ENCODE assay signal across 8 cellular contexts in genomic region chr5:179558261-179558799, GRCh38. TPM values are rescaled to one million over a fixed set of nuclear protein-coding genes. Genes with fewer than 3 reads are reported as not detected.
DNase-seq lines count a peak whose midpoint lies in the region; TF ChIP-seq lines count a peak whose summit lies in the region.
"Not testable (repeated sequence)": the region's sequence is repeated elsewhere in the genome, so short reads cannot be mapped to it uniquely, and the experiment has no call there.

No MANE protein-coding gene starts in this region.

- peaks cover 38% of the 10 kb centered on the region for H3K36me3 Mint-ChIP-seq in activated CD4-positive, alpha-beta T cell treated with anti-CD3 and anti-CD28 coated beads, Interleukin-2, amount 10 ng/mL, durations not matched to agents 24 days and 14 days (ENCODE audit: low read depth)

- not testable (repeated sequence) for H3K4me3 ChIP-seq in colonic mucosa; mucosa of stomach (ENCODE audit: low read length)
- H3K4me3 ChIP-seq in left ventricle myocardium inferior, result peak overlapping the region; percentile 72
- peak overlapping the region in 1 of 4 donors; percentile 51 for H3K4me3 ChIP-seq in transverse colon

- H3K27ac ChIP-seq in colonic mucosa (peak overlapping the region; percentile 86), left ventricle myocardium inferior (replicated peaks) (peak overlapping the region; percentile 91), transverse colon (peak overlapping the region; percentile 83 to 89 (median 88))

- not testable (repeated sequence) for TF ChIP-seq POLR2A in transverse colon (IDR thresholded peaks at IDR 0.05)

- H3K36me3 ChIP-seq in ES-I3 (ENCODE audit: insufficient read depth, low read length) (peaks cover 12% of the 10 kb centered on the region), left ventricle myocardium inferior (peaks cover 22% of the 10 kb centered on the region), transverse colon (peaks cover 0 to 15% (median 5%) of the 10 kb centered on the region in 4 donors)
- not testable (repeated sequence) for H3K36me3 ChIP-seq in colonic mucosa; mucosa of stomach (ENCODE audit: control insufficient read depth, insufficient read depth, low read length)

- peaks cover 22% of the 10 kb centered on the region for H3K4me1 Mint-ChIP-seq in activated CD4-positive, alpha-beta T cell treated with anti-CD3 and anti-CD28 coated beads, Interleukin-2, amount 10 ng/mL, durations not matched to agents 24 days and 14 days

- not testable (repeated sequence) for TF ChIP-seq CTCF in colonic mucosa (IDR thresholded peaks at IDR 0.05); left ventricle myocardium inferior (IDR thresholded peaks at IDR 0.05; ENCODE audit: borderline replicate concordance); transverse colon (IDR thresholded peaks at IDR 0.05)

- H3K27ac Mint-ChIP-seq in activated CD4-positive, alpha-beta T cell treated with anti-CD3 and anti-CD28 coated beads, Interleukin-2, amount 10 ng/mL, durations not matched to agents 24 days and 14 days, result peak overlapping the region; percentile 58

- H3K4me3 Mint-ChIP-seq in activated CD4-positive, alpha-beta T cell treated with anti-CD3 and anti-CD28 coated beads, Interleukin-2, amount 10 ng/mL, durations not matched to agents 24 days and 14 days, result peak overlapping the region; percentile 92

- not testable (repeated sequence) for H3K4me1 ChIP-seq in ES-I3 (ENCODE audit: insufficient read depth, low read length); colonic mucosa
- peaks cover 29% of the 10 kb centered on the region for H3K4me1 ChIP-seq in left ventricle myocardium inferior
- peaks cover 11% of the 10 kb centered on the region for H3K4me1 ChIP-seq in mucosa of stomach (ENCODE audit: control insufficient read depth, insufficient read depth, low read length)
- H3K4me1 ChIP-seq in transverse colon, result peaks cover 4 to 29% (median 18%) of the 10 kb centered on the region in 4 donors

- WGBS in transverse colon (ENCODE audit: low coverage in 1 of 2), 2 donors, result 77 to 83% methylated on average over 14 to 15 of the region's 15 CpGs

- intact Hi-C loops in activated CD4-positive, alpha-beta T cell treated with anti-CD3 and anti-CD28 coated beads, Interleukin-2, amount 10 ng/mL, durations not matched to agents 24 days and 14 days (cut with micrococcal nuclease), result loop anchor here (10.0 kb wide), 1 partner anchor 1324 kb away; the partner anchor contains the start of gene PHYKPL
- intact Hi-C loops in colonic mucosa (cut with DNase I); left ventricle myocardium inferior (cut with micrococcal nuclease); transverse colon (cut with DNase I; ENCODE audit: low total_unique reads): not testable (repeated sequence)

- peak; percentile 6 for DNase-seq in NCI-H82 (lab: John Stamatoyannopoulos, UW)
- not testable (repeated sequence) for DNase-seq in activated CD4-positive, alpha-beta T cell treated with anti-CD3 and anti-CD28 coated beads, Interleukin-2, amount 10 ng/mL, durations not matched to agents 24 days and 14 days; colonic mucosa; left ventricle myocardium inferior; transverse colon
- DNase-seq in retina, result peak; percentile 6

- H3K9ac ChIP-seq in ES-I3 (ENCODE audit: low read depth, low read length) (peak overlapping the region; percentile 73), mucosa of stomach (ENCODE audit: low read length) (peak overlapping the region; percentile 86)
- H3K9ac ChIP-seq in colonic mucosa (ENCODE audit: low read depth in 2 of 2, low read length in 2 of 2), result not testable (repeated sequence)

- H3K27me3 Mint-ChIP-seq in activated CD4-positive, alpha-beta T cell treated with anti-CD3 and anti-CD28 coated beads, Interleukin-2, amount 10 ng/mL, durations not matched to agents 24 days and 14 days, result not testable (repeated sequence)

- in situ Hi-C loops in transverse colon (cut with MboI; ENCODE audit: low pct_ligation_motif_present in 1 of 4, low pct_unique_long_range_greater_than_20kb in 1 of 4, low sequenced_read_pairs in 3 of 4), result not testable (repeated sequence)

- H3K27me3 ChIP-seq in colonic mucosa; left ventricle myocardium inferior (ENCODE audit: low read depth); mucosa of stomach (ENCODE audit: control insufficient read depth, insufficient read depth, low read length); transverse colon: not testable (repeated sequence)

- TF ChIP-seq EP300 in transverse colon (IDR thresholded peaks at IDR 0.05; ENCODE audit: low read depth), result not testable (repeated sequence)

- not testable (repeated sequence) for H3K9me3 Mint-ChIP-seq in activated CD4-positive, alpha-beta T cell treated with anti-CD3 and anti-CD28 coated beads, Interleukin-2, amount 10 ng/mL, durations not matched to agents 24 days and 14 days

- H3K9me3 ChIP-seq in ES-I3 (ENCODE audit: control insufficient read depth, insufficient read depth, low read length); colonic mucosa; left ventricle myocardium inferior (replicated peaks); mucosa of stomach (ENCODE audit: control insufficient read depth, low read length); transverse colon: not testable (repeated sequence)

RNA-seq across cellular contexts. Expression of gene RUFY1, which starts 8.0 kb away (rescaled TPM):
- 38.8 and 40.6 TPM in 2 replicates for total RNA-seq in activated CD4-positive, alpha-beta T cell treated with anti-CD3 and anti-CD28 coated beads, Interleukin-2, amount 10 ng/mL, durations not matched to agents 24 days and 14 days
- total RNA-seq in colonic mucosa (10 to 100 TPM; 37.1 to 44.0 TPM), left ventricle myocardium inferior (21.5 TPM), transverse colon (10 to 100 TPM; 37.7 to 98.5 (median 52.7) TPM)
